21 cellular contexts compared by ENCODE assay signal in the genomic region with DNA sequence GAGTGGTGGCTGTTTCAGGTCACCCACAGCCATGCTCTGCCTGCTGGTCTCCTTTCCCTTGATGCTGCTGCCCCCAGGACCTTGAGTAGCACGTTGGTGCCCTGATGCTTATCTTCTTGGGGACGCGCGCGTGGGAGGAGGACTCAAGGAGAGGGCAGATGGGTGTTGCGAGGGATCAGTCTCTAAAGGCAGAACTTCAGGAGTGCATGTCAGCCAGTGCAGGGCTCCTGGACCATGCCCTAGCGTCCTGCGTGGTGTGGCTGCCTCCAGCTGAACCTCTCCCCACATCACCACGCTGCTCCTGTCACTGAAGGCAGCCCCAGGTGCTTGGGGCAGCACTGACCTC.
"Had no signal": no experiment of that assay in that cellular context is flagged by ENCODE, and none has a peak within 500 bp of the region (broad histone marks: within the 10 kb centered on the region; RNA-seq: fewer than 3 reads in every experiment).

No MANE protein-coding gene starts in this region.

- H3K4me3 ChIP-seq: left ventricle myocardium inferior, lung, mucosa of descending colon, ovary, right atrium auricular region, right lobe of liver, smooth muscle cell, tibial nerve, vagina had no signal

- DNase-seq: islet precursor cell; left ventricle myocardium inferior; mesendoderm; midbrain; mucosa of descending colon; naive thymus-derived CD8-positive, alpha-beta T cell; occipital lobe; ovary; stimulated activated CD4-positive, alpha-beta T cell treated with anti-CD3 and anti-CD28 coated beads, Interleukin-1b, Interleukin-23, amount 100 ng/mL, for 48 hours; stimulated activated CD4-positive, alpha-beta T cell treated with anti-CD3 and anti-CD28 coated beads, Interleukin-2, amount 100 ng/mL, for 48 hours; stimulated activated CD4-positive, alpha-beta T cell treated with anti-CD3 and anti-CD28 coated beads, Interleukin-4, amount 100 ng/mL, for 4 hours; stimulated activated CD8-positive, alpha-beta memory T cell treated with anti-CD3 and anti-CD28 coated beads, Interleukin-4, amount 100 ng/mL, for 48 hours; stimulated activated naive B cell treated with anti-CD40 and anti-IgM and Interleukin-4, amounts not matched to agents 10 μg/mL and 1 μg/mL and 100 μg/mL, for 72 hours; substantia nigra had no signal

- H3K4me2 ChIP-seq: smooth muscle cell had no signal

- H3K27ac ChIP-seq: left ventricle myocardium inferior, neutrophil, ovary, right atrium auricular region, right lobe of liver, tibial nerve, vagina had no signal

- H3K9me3 ChIP-seq: mucosa of descending colon, neutrophil, ovary, right atrium auricular region, right lobe of liver, vagina had no signal

- ATAC-seq: mucosa of descending colon; naive thymus-derived CD8-positive, alpha-beta T cell; right lobe of liver; stimulated activated naive B cell treated with anti-CD40 and anti-IgM and Interleukin-4, amounts not matched to agents 10 μg/mL and 1 μg/mL and 100 μg/mL, for 72 hours had no signal

- H3K4me1 ChIP-seq: right atrium auricular region, right lobe of liver, vagina had no signal

- H3K36me3 ChIP-seq: left ventricle myocardium inferior, neutrophil, ovary, right atrium auricular region, right lobe of liver, tibial nerve, vagina had no signal

- H3K27me3 ChIP-seq: ovary, right lobe of liver, vagina had no signal
